In the genomic region with DNA sequence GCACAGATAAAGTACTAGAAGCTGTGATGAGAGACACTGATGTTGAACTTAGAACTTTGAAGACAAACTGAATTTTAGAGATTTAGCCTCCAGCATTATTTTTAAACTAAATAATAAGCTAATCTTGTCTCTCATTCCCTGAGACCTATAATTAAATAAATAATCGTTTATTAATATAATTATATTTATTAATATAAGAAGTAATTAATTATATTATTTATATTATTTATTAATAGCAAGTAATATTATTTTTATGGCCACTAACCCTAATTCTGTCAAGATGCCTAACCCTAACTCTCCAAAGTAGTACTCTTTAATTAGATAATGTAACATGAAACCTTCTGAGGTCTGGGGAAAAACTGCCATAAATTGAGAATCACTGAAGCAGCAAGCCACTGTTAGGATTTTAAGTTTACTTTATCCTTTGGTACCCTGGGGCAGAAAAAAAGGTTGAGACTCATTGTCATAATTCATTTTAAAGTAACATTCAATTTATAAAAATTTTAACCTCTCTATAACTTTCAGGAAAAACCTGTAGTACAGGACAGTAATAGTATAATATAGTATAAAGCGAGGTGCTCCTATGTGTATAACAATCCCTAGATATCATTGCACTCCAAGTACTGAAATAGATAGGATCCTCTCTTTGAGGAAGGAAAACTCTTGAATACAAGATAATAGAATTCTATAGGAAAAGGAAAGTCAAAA, we compare ENCODE assay signal across 1 cellular context.
TF ChIP-seq lines count a peak whose summit lies in the region.

No MANE protein-coding gene starts in this region.

TF ChIP-seq in K562, 482 proteins besides CTCF, POLR2A, EP300 and RAD21:
- TF ChIP-seq SMAD3 (CRISPR knock-in tag; conservative IDR thresholded peaks at IDR 0.05) (no peak), FOXK1 (CRISPR knock-in tag; IDR thresholded peaks at IDR 0.05; ENCODE audit: borderline replicate concordance) (no peak)
- TF ChIP-seq, protein P1, sequence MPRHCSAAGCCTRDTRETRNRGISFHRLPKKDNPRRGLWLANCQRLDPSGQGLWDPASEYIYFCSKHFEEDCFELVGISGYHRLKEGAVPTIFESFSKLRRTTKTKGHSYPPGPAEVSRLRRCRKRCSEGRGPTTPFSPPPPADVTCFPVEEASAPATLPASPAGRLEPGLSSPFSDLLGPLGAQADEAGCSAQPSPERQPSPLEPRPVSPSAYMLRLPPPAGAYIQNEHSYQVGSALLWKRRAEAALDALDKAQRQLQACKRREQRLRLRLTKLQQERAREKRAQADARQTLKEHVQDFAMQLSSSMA (CRISPR knock-in tag; IDR thresholded peaks at IDR 0.05), result no peak
- TF ChIP-seq, protein P2, sequence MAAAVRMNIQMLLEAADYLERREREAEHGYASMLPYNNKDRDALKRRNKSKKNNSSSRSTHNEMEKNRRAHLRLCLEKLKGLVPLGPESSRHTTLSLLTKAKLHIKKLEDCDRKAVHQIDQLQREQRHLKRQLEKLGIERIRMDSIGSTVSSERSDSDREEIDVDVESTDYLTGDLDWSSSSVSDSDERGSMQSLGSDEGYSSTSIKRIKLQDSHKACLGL (CRISPR knock-in tag; IDR thresholded peaks at IDR 0.05; ENCODE audit: borderline replicate concordance, poor library complexity, severe bottlenecking), result no peak
TF ChIP-seq in K562: peak in this region for 0.
